ENCODE assay signal across 8 cellular contexts in genomic region chr9:110183208-110184145, GRCh38. TPM values are rescaled to one million over a fixed set of nuclear protein-coding genes. Genes with fewer than 3 reads are reported as not detected.
DNase-seq lines count a peak whose midpoint lies in the region; ATAC-seq and TF ChIP-seq lines count a peak whose summit lies in the region.

No MANE protein-coding gene starts in this region.

- intact Hi-C loops in OCI-LY7 (cut with micrococcal nuclease; ENCODE audit: unreplicated experiment) (loop anchor here (1.0 to 2.0 kb wide), 2 partner anchors 34 to 437 kb away; no protein-coding TSS in a partner anchor), ovary (cut with DNase I) (loop anchor here in 1 of 4 donors (5.0 kb wide), 1 partner anchor 34 kb away; no protein-coding TSS in a partner anchor)

- no peaks in the 10 kb centered on the region for H3K79me2 ChIP-seq in OCI-LY7 (ENCODE audit: insufficient read depth, low read depth, low read length)

- peak; percentile 26 for DNase-seq in DMS 273 treated with DMSO at 0.1 percent for 48 hours (lab: John Stamatoyannopoulos, UW)
- DNase-seq in HuH-7 (ENCODE audit: low spot score), result peak; percentile 70
- DNase-seq in OCI-LY7 (ENCODE audit: low spot score), result peak; percentile 76
- peak; percentile 67 for DNase-seq in germinal center (ENCODE audit: low spot score)
- DNase-seq in ovary, result peak in 4 of 5 donors; percentile 37 to 70 (median 43)
- no peak for DNase-seq in dedifferentiated amniotic fluid mesenchymal stem cell (ENCODE audit: extremely low spot score)

- H3K27ac Mint-ChIP-seq in activated T-helper 17 cell treated with anti-CD3 and anti-CD28 coated beads, Interleukin-2, amount 50 U/mL, for 72 hours, result no peak overlapping the region

- no peaks in the 10 kb centered on the region for H3K27me3 ChIP-seq in ovary

- H3K9me3 Mint-ChIP-seq in activated T-helper 17 cell treated with anti-CD3 and anti-CD28 coated beads, Interleukin-2, amount 50 U/mL, for 72 hours, result no peaks in the 10 kb centered on the region

- TF ChIP-seq CTCF in OCI-LY7 (conservative IDR thresholded peaks at IDR 0.05; ENCODE audit: low read length) (peak; percentile 93), ovary (IDR thresholded peaks at IDR 0.05) (peak; percentile 38 to 66 (median 52))

- H3K9me3 ChIP-seq in OCI-LY7 (ENCODE audit: low read length) (0 out of 2 replicates have a peak, but pooled peaks cover 9% of the 10 kb centered on the region), ovary (no peaks in the 10 kb centered on the region)

- WGBS in ovary, 3 donors, result 73 to 75% (median 74%) methylated on average over 7 of the region's 7 CpGs

- H3K27ac ChIP-seq in OCI-LY7 (ENCODE audit: low read depth, low read length, poor library complexity, severe bottlenecking) (no peak overlapping the region), ovary (no peak overlapping the region)

- CTCF ChIA-PET in OCI-LY7 (lab: Charles Lee; ENCODE audit: unreplicated experiment), result interaction anchor here (0.6 kb wide), 2 partner anchors 28 to 479 kb away, joined by 3 read pairs; no protein-coding TSS in a partner anchor

- TF ChIP-seq EP300 in ovary (IDR thresholded peaks at IDR 0.05), result no peak

- no peaks in the 10 kb centered on the region for H3K4me1 ChIP-seq in OCI-LY7 (ENCODE audit: insufficient read depth, low read length, poor library complexity, severe bottlenecking)
- no peaks in the 10 kb centered on the region for H3K4me1 ChIP-seq in ovary (ENCODE audit: insufficient read depth)

- POLR2A ChIA-PET in OCI-LY7 (lab: Charles Lee), result interaction anchor here (0.6 to 1.2 kb wide), 9 partner anchors 10 to 286 kb away, joined by 3 read pairs; no protein-coding TSS in a partner anchor

- H4K20me1 ChIP-seq in OCI-LY7 (ENCODE audit: insufficient read depth, low read length), result no peaks in the 10 kb centered on the region

- H3K4me1 Mint-ChIP-seq in activated T-helper 17 cell treated with anti-CD3 and anti-CD28 coated beads, Interleukin-2, amount 50 U/mL, for 72 hours, result no peaks in the 10 kb centered on the region

- H3K4me2 ChIP-seq in OCI-LY7 (ENCODE audit: low read length), result no peak overlapping the region

- no peak overlapping the region for H3K4me3 Mint-ChIP-seq in activated T-helper 17 cell treated with anti-CD3 and anti-CD28 coated beads, Interleukin-2, amount 50 U/mL, for 72 hours

- peak; percentile 83 for ATAC-seq in GM21367 (IDR thresholded peaks at IDR 0.05; ENCODE audit: unreplicated experiment)
- peak; percentile 70 for ATAC-seq in activated T-helper 17 cell treated with anti-CD3 and anti-CD28 coated beads, Interleukin-2, amount 50 U/mL, for 72 hours (replicated peaks)

- no peaks in the 10 kb centered on the region for H3K27me3 Mint-ChIP-seq in activated T-helper 17 cell treated with anti-CD3 and anti-CD28 coated beads, Interleukin-2, amount 50 U/mL, for 72 hours

- no peaks in the 10 kb centered on the region for H3K9me2 ChIP-seq in OCI-LY7 (ENCODE audit: insufficient read depth, low read length)

- BruUV-seq in OCI-LY7 (replicated peaks; lab: Mats Ljungman, UMichigan), result no TSS peak

- H3K36me3 Mint-ChIP-seq in activated T-helper 17 cell treated with anti-CD3 and anti-CD28 coated beads, Interleukin-2, amount 50 U/mL, for 72 hours (ENCODE audit: low read depth), result no peaks in the 10 kb centered on the region

- TF ChIP-seq POLR2A in ovary (IDR thresholded peaks at IDR 0.05), result no peak

- no peak overlapping the region for H2AFZ ChIP-seq in OCI-LY7 (ENCODE audit: low read length)

- no peak overlapping the region for H3K4me3 ChIP-seq in OCI-LY7 (ENCODE audit: low read depth, low read length, poor library complexity, severe bottlenecking)
- H3K4me3 ChIP-seq in ovary, result no peak overlapping the region

- H3K36me3 ChIP-seq in OCI-LY7 (ENCODE audit: insufficient read depth, low read length), result no peaks in the 10 kb centered on the region
- no peaks in the 10 kb centered on the region for H3K36me3 ChIP-seq in ovary

RNA-seq across cellular contexts. Expression of gene C9orf152, which starts 24.5 kb away (rescaled TPM):
- total RNA-seq in OCI-LY7 (2014; rRNA removed; shearing (Covaris generic)), result not detected in 2 replicates
- total RNA-seq in OCI-LY7 (2022) (not detected in 2 replicates), ovary (under 1 TPM in 4 of 7 donors, not detected in 3; 0.12 to 0.34 (median 0.25) TPM)
- not detected for total RNA-seq in activated T-helper 17 cell treated with anti-CD3 and anti-CD28 coated beads, Interleukin-2, amount 50 U/mL, for 72 hours
- polyA plus RNA-seq in ovary, result under 1 TPM in 1 of 2 donors, not detected in 1; 0.07 TPM
